Comparison of ENCODE assay signal across 1 cellular context in genomic region chr17:4364622-4365041, GRCh38.
A peak's percentile ranks its signal among the peaks of the same experiment; 100 is the strongest.
TF ChIP-seq lines count a peak whose summit lies in the region.

No MANE protein-coding gene starts in this region.

TF ChIP-seq in GM12878, 131 proteins besides CTCF, POLR2A, EP300 and RAD21 (continued from another document):
- TF ChIP-seq ZBTB40 (IDR thresholded peaks at IDR 0.05; ENCODE audit: borderline replicate concordance) (peak; percentile 40; the same call in 1 of the 2 replicates), BACH1 (IDR thresholded peaks at IDR 0.05; ENCODE audit: borderline replicate concordance) (no peak)
TF ChIP-seq in GM12878: peak in this region for 3.
